In the genomic region with DNA sequence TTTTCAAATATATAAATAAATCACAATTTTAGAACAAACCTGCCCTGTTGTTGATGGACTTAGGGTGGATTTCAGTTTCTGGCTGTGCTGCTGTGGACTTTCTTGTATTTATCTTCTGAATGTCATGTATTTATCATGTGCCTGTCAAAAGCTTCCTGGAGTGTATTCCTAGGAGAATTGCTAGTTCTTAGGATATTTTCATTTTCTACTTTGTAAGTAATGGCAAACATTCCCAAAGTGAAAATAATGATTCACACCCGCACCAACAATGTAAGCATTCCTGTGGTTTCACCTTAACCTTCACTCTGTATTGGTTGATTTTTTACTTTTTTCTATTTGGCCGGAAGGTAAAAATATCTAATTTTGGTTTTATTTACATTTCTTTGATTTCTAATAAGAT, we compare ENCODE assay signal across 34 cellular contexts.
A peak's percentile ranks its signal among the peaks of the same experiment; 100 is the strongest.
DNase-seq lines count a peak whose midpoint lies in the region; ATAC-seq, FAIRE-seq and TF ChIP-seq lines count a peak whose summit lies in the region.
"Had no signal": no experiment of that assay in that cellular context is flagged by ENCODE, and none has a peak within 500 bp of the region (broad histone marks: within the 10 kb centered on the region; RNA-seq: fewer than 3 reads in every experiment).

No MANE protein-coding gene starts in this region.

- no peaks in the 10 kb centered on the region for H3K9me3 Mint-ChIP-seq in H9
- H3K9me3 Mint-ChIP-seq: activated CD4-positive, alpha-beta memory T cell treated with anti-CD3 and anti-CD28 coated beads, Interleukin-2, amount 10 ng/mL, durations not matched to agents 7 days and 5 days; activated naive CD8-positive, alpha-beta T cell treated with anti-CD3 and anti-CD28 coated beads, Interleukin-2, amount 50 U/mL, for 24 hours; mesothelial cell of epicardium had no signal

- DNase-seq in HTR-8/SVneo (ENCODE audit: insufficient read length, low spot score) (peak; percentile 18), astrocyte of the hippocampus (ENCODE audit: low read depth, low spot score) (peak; percentile 27), fibroblast of the aortic adventitia (ENCODE audit: low read depth) (peak; percentile 68), retinal pigment epithelial cell (ENCODE audit: low read depth) (peak; percentile 3), HK-2 (ENCODE audit: unreplicated experiment) (no peak), H9 (no peak)
- DNase-seq: activated CD4-positive, alpha-beta memory T cell treated with anti-CD3 and anti-CD28 coated beads, Interleukin-2, amount 10 ng/mL, durations not matched to agents 7 days and 5 days; activated CD8-positive, alpha-beta memory T cell treated with anti-CD3 and anti-CD28 coated beads, Interleukin-2, amount 50 U/mL, for 4 hours; activated naive CD4-positive, alpha-beta T cell; activated naive CD8-positive, alpha-beta T cell treated with anti-CD3 and anti-CD28 coated beads, Interleukin-2, amount 50 U/mL, for 24 hours; body of pancreas; DMS53; effector CD4-positive, alpha-beta T cell; erythroblast; GOT3; head of caudate nucleus; kidney; NCI-H1436 treated with DMSO at 0.1 percent for 48 hours; NCI-H2081 treated with DMSO at 0.1 percent for 48 hours; NCI-H2227 treated with DMSO at 0.1 percent for 48 hours; NCI-H748 treated with DMSO at 0.1 percent for 48 hours; nucleus accumbens; sigmoid colon; stimulated activated CD4-positive, alpha-beta T cell treated with anti-CD3 and anti-CD28 coated beads, Interleukin-4, amount 100 ng/mL, for 24 hours; T-helper 9 cell; tibial artery had no signal

- H3K27ac Mint-ChIP-seq in H9: no peak overlapping the region
- H3K27ac Mint-ChIP-seq: activated CD4-positive, alpha-beta memory T cell treated with anti-CD3 and anti-CD28 coated beads, Interleukin-2, amount 10 ng/mL, durations not matched to agents 7 days and 5 days; activated naive CD8-positive, alpha-beta T cell treated with anti-CD3 and anti-CD28 coated beads, Interleukin-2, amount 50 U/mL, for 24 hours; mesothelial cell of epicardium had no signal

- no peak overlapping the region for H3K27ac ChIP-seq in H9 (ENCODE audit: insufficient read length, low read depth, low read length)
- H3K27ac ChIP-seq: BLaER1, body of pancreas, foreskin keratinocyte, KMS-11, prostate gland, sigmoid colon, SJSA1, tibial artery had no signal

- no peak overlapping the region for H2BK20ac ChIP-seq in H9 (ENCODE audit: low read depth, low read length, poor library complexity, severe bottlenecking)

- no peak overlapping the region for H3K9ac ChIP-seq in H9 (ENCODE audit: extremely low read depth, insufficient read length, low read length)
- H3K9ac ChIP-seq: BLaER1, KMS-11 had no signal

- no peak overlapping the region for H3K14ac ChIP-seq in H9 (ENCODE audit: insufficient read depth, low read length)

- no peak for FAIRE-seq in HTR-8/SVneo (lab: Jason Lieb, UNC)
- FAIRE-seq: G401.6, kidney had no signal

- no peak overlapping the region for H2BK5ac ChIP-seq in H9 (ENCODE audit: insufficient read length, low read length)

- no peak overlapping the region for H3K4me3 Mint-ChIP-seq in H9
- H3K4me3 Mint-ChIP-seq: activated CD4-positive, alpha-beta memory T cell treated with anti-CD3 and anti-CD28 coated beads, Interleukin-2, amount 10 ng/mL, durations not matched to agents 7 days and 5 days; activated naive CD8-positive, alpha-beta T cell treated with anti-CD3 and anti-CD28 coated beads, Interleukin-2, amount 50 U/mL, for 24 hours; mesothelial cell of epicardium had no signal

- ATAC-seq in GM21423 (IDR thresholded peaks at IDR 0.05; ENCODE audit: unreplicated experiment): no peak
- ATAC-seq: activated naive CD8-positive, alpha-beta T cell treated with anti-CD3 and anti-CD28 coated beads, Interleukin-2, amount 50 U/mL, for 24 hours; body of pancreas; foreskin keratinocyte had no signal

- peaks cover 2% of the 10 kb centered on the region; the same call in 1 of the 2 replicates for H3K4me1 ChIP-seq in H9 (ENCODE audit: insufficient read depth, low read length)
- H3K4me1 ChIP-seq: body of pancreas, foreskin keratinocyte, prostate gland, SJSA1 had no signal

- H2BK15ac ChIP-seq in H9 (ENCODE audit: low read depth, low read length): no peak overlapping the region

- no peaks in the 10 kb centered on the region; the same call in 1 of the 2 replicates for H3K27me3 Mint-ChIP-seq in H9 (ENCODE audit: low read depth)
- H3K27me3 Mint-ChIP-seq: activated CD4-positive, alpha-beta memory T cell treated with anti-CD3 and anti-CD28 coated beads, Interleukin-2, amount 10 ng/mL, durations not matched to agents 7 days and 5 days; activated naive CD8-positive, alpha-beta T cell treated with anti-CD3 and anti-CD28 coated beads, Interleukin-2, amount 50 U/mL, for 24 hours had no signal

- H2BK120ac ChIP-seq in H9 (ENCODE audit: low read depth, low read length, poor library complexity, severe bottlenecking): no peak overlapping the region

- no CpG with 5 or more reads among the region's 2 CpGs for WGBS in H9 (ENCODE audit: extremely low coverage, insufficient read length, low lambda C conversion rate)

- no peak overlapping the region for H3K4ac ChIP-seq in H9 (ENCODE audit: low read depth, low read length)

- no peak overlapping the region for H2AFZ ChIP-seq in H9 (ENCODE audit: low read length)

- no peak overlapping the region for H3K18ac ChIP-seq in H9 (ENCODE audit: insufficient read length, low read depth, low read length)

- H3K4me3 ChIP-seq in fibroblast of the aortic adventitia (ENCODE audit: low read depth, low read length): no peak overlapping the region
- no peak overlapping the region for H3K4me3 ChIP-seq in retinal pigment epithelial cell (ENCODE audit: low read length)
- H3K4me3 ChIP-seq: BLaER1, body of pancreas, prostate gland, sigmoid colon, SJSA1, tibial artery had no signal

- H4K5ac ChIP-seq in H9 (ENCODE audit: insufficient read length, low read depth, low read length): no peak overlapping the region

- peaks cover 20 to 25% of the 10 kb centered on the region in 2 experiments for H3K4me1 Mint-ChIP-seq in H9
- H3K4me1 Mint-ChIP-seq: activated CD4-positive, alpha-beta memory T cell treated with anti-CD3 and anti-CD28 coated beads, Interleukin-2, amount 10 ng/mL, durations not matched to agents 7 days and 5 days; activated naive CD8-positive, alpha-beta T cell treated with anti-CD3 and anti-CD28 coated beads, Interleukin-2, amount 50 U/mL, for 24 hours had no signal

- H3K36me3 Mint-ChIP-seq in H9 (ENCODE audit: insufficient read depth in 1 of 3, low read depth in 3 of 3): no peaks in the 10 kb centered on the region; a peak in 1 of 7 replicates
- H3K36me3 Mint-ChIP-seq: mesothelial cell of epicardium had no signal

- H3K9me3 ChIP-seq in H9 (ENCODE audit: control insufficient read depth, low read depth, low read length): no peaks in the 10 kb centered on the region
- H3K9me3 ChIP-seq: BLaER1, body of pancreas, prostate gland, SJSA1, tibial artery had no signal

- no peak overlapping the region for H2BK12ac ChIP-seq in H9 (ENCODE audit: insufficient read length, low read depth, low read length)

- H3K56ac ChIP-seq in H9 (ENCODE audit: insufficient read length, low read depth, low read length): no peak overlapping the region

- TF ChIP-seq CTCF in fibroblast of the aortic adventitia (IDR thresholded peaks at IDR 0.05; ENCODE audit: insufficient read depth, low read length) (no peak), retinal pigment epithelial cell (conservative IDR thresholded peaks at IDR 0.05; ENCODE audit: low read depth, low read length) (no peak), H9 (conservative IDR thresholded peaks at IDR 0.05) (no peak)

- H4K91ac ChIP-seq in H9 (ENCODE audit: insufficient read length, low read depth, low read length): no peak overlapping the region

- no peak overlapping the region for H2AK5ac ChIP-seq in H9 (ENCODE audit: insufficient read length, low read length)

- H4K20me1 ChIP-seq in H9 (ENCODE audit: control insufficient read depth, insufficient read depth, insufficient read length): no peaks in the 10 kb centered on the region
- H4K20me1 ChIP-seq: BLaER1 had no signal

- no peak overlapping the region for H4K8ac ChIP-seq in H9 (replicated peaks; ENCODE audit: insufficient read length, low read depth, low read length)

- H3T11ph ChIP-seq in H9 (ENCODE audit: low read length): no peak overlapping the region

- no peaks in the 10 kb centered on the region for H3K79me2 ChIP-seq in H9 (ENCODE audit: insufficient read depth, low read length)

- no peak overlapping the region for H3K4me2 ChIP-seq in H9 (ENCODE audit: insufficient read depth, insufficient read length, low read length)
- H3K4me2 ChIP-seq: BLaER1, KMS-11 had no signal

- H3K27me3 ChIP-seq in H9 (ENCODE audit: insufficient read depth, low read length): no peaks in the 10 kb centered on the region
- H3K27me3 ChIP-seq: BLaER1, body of pancreas, foreskin keratinocyte, sigmoid colon, SJSA1, tibial artery had no signal

- no peaks in the 10 kb centered on the region for H3K79me1 ChIP-seq in H9 (ENCODE audit: insufficient read depth, low read depth, low read length, poor library complexity, severe bottlenecking)

- no peak overlapping the region for H3K23ac ChIP-seq in H9 (ENCODE audit: insufficient read length, low read depth, low read length)

- no peaks in the 10 kb centered on the region for H3K23me2 ChIP-seq in H9 (ENCODE audit: insufficient read length, low read depth, low read length, poor library complexity, severe bottlenecking)

Comparison
In these comparisons a context has a peak if more than half of its experiments do, and no peak if none do; other contexts are left out.
1. DNase-seq: peak in HTR-8/SVneo (single experiment), astrocyte of the hippocampus (single experiment), fibroblast of the aortic adventitia (single experiment) and retinal pigment epithelial cell (single experiment); none in HK-2 (single experiment) and H9 (single experiment).